ENCODE assay signal across 7 cellular contexts in the genomic region with DNA sequence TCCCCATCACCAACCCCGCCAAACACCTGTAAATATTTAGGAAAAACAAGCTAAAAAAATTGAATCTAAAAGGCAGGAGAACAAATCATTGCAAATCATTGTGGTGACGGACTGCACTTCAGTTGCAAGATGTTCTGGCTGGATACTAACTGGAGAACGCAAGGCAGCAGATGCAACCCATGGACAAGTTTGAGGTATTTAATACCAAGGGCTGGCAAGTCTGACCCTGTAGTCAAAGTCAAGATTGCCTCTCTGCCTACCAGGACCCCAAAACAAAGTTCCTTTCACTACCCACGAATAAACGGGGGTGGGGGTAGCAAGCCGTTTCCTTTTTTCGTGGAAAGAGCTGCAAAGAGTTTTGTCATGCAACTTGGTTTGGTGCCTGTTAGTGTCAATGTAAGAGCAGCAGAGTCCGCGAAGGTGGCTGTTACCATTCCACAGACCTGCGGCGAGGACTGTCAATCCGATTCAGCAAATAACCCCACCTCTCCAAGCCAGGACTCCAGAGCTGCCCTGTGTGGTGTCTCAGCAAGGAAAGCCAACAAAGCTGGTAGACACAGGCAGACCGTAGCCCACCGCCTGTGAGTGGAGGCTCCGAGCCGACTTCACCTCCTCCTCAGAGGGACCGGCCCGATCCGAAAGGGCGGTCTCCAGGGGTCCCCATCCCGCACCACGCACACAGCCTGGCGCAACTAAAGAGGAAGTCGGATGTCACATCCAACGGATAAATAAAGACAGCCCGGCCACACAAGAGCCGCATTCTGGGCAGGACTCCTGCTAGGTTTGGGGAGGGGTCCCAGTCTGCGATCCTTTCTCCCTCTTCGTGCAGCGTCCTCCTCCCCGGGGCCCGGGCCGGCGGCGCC. TPM values are rescaled to one million over a fixed set of nuclear protein-coding genes. Genes with fewer than 3 reads are reported as not detected.
A peak's percentile ranks its signal among the peaks of the same experiment; 100 is the strongest.
DNase-seq lines count a peak whose midpoint lies in the region; FAIRE-seq and TF ChIP-seq lines count a peak whose summit lies in the region.

No MANE protein-coding gene starts in this region.

- peaks cover 4% of the 10 kb centered on the region for H3K36me3 Mint-ChIP-seq in endothelial cell (ENCODE audit: low read depth, unreplicated experiment)

- DNase-seq in GM18507 (ENCODE audit: extremely low spot score, insufficient read length, low read depth): no peak
- no peak for DNase-seq in MG63
- peak; percentile 86 for DNase-seq in activated CD8-positive, alpha-beta memory T cell treated with anti-CD3 and anti-CD28 coated beads for 24 hours
- DNase-seq in endothelial cell (ENCODE audit: low spot score): peak; percentile 26
- DNase-seq in HT-29 (ENCODE audit: low spot score): no peak

- peaks cover 32% of the 10 kb centered on the region for H3K4me1 Mint-ChIP-seq in endothelial cell (ENCODE audit: unreplicated experiment)

- H3K9ac ChIP-seq in muscle layer of colon (ENCODE audit: low read length): peak overlapping the region; percentile 86
- H3K9ac ChIP-seq in subcutaneous abdominal adipose tissue (ENCODE audit: low read length in 5 of 5): peak overlapping the region; percentile 26 to 85 (median 80)

- H3K27me3 Mint-ChIP-seq in endothelial cell (ENCODE audit: unreplicated experiment): peaks cover 11% of the 10 kb centered on the region

- H3K4me1 ChIP-seq in muscle layer of colon (ENCODE audit: insufficient read depth, low read length) (peaks cover 24% of the 10 kb centered on the region), subcutaneous abdominal adipose tissue (ENCODE audit: control insufficient read depth in 5 of 5, insufficient read depth in 5 of 5, low read length in 5 of 5) (peaks cover 1 to 39% (median 29%) of the 10 kb centered on the region in 5 donors)

- peak overlapping the region; percentile 49 for H3K4me3 Mint-ChIP-seq in endothelial cell (ENCODE audit: unreplicated experiment)

- TF ChIP-seq CTCF in endothelial cell (IDR thresholded peaks at IDR 0.05; ENCODE audit: unreplicated experiment): no peak

- H3K9me3 Mint-ChIP-seq in endothelial cell (ENCODE audit: unreplicated experiment): no peaks in the 10 kb centered on the region

- no peaks in the 10 kb centered on the region for H3K27me3 ChIP-seq in MG63
- H3K27me3 ChIP-seq in muscle layer of colon (ENCODE audit: control insufficient read depth in 1 of 2, insufficient read depth in 2 of 2, low read length in 2 of 2): no peaks in the 10 kb centered on the region
- H3K27me3 ChIP-seq in subcutaneous abdominal adipose tissue (ENCODE audit: control insufficient read depth in 5 of 5, insufficient read depth in 4 of 5, low read length in 5 of 5): no peaks in the 10 kb centered on the region

- H3K4me3 ChIP-seq in MG63 (peak overlapping the region; percentile 72), muscle layer of colon (ENCODE audit: low read depth in 1 of 2, low read length in 2 of 2) (peak overlapping the region; percentile 76 to 90), subcutaneous abdominal adipose tissue (ENCODE audit: low read depth in 1 of 5, low read length in 5 of 5) (peak overlapping the region; percentile 75 to 91 (median 83))

- H3K27ac ChIP-seq in muscle layer of colon (ENCODE audit: low read depth, low read length) (peak overlapping the region; percentile 82), subcutaneous abdominal adipose tissue (ENCODE audit: low read depth, low read length) (peak overlapping the region; percentile 37)

- FAIRE-seq in GM18507 (lab: Jason Lieb, UNC): peak; percentile 79

- H3K36me3 ChIP-seq in MG63 (no peaks in the 10 kb centered on the region), muscle layer of colon (ENCODE audit: insufficient read depth, low read length) (no peaks in the 10 kb centered on the region), subcutaneous abdominal adipose tissue (ENCODE audit: control insufficient read depth in 5 of 5, insufficient read depth in 5 of 5, low read length in 5 of 5) (no peaks in the 10 kb centered on the region)

- H3K9me3 ChIP-seq in MG63 (no peaks in the 10 kb centered on the region), muscle layer of colon (ENCODE audit: low read length) (no peaks in the 10 kb centered on the region), subcutaneous abdominal adipose tissue (ENCODE audit: control insufficient read depth in 5 of 5, low read length in 5 of 5) (no peaks in the 10 kb centered on the region)

- peak overlapping the region; percentile 75 for H3K27ac Mint-ChIP-seq in endothelial cell (ENCODE audit: unreplicated experiment)

RNA-seq across cellular contexts. Expression of gene ANKRD44, which starts 1.0 kb away (rescaled TPM):
- total RNA-seq in MG63 (2014; rRNA removed; shearing (Covaris generic); ENCODE audit: low replicate concordance): 0.66 and 5.9 TPM in 2 replicates
- 8.1 TPM for total RNA-seq in endothelial cell (ENCODE audit: unreplicated experiment)
- total RNA-seq in HT-29 (2014; rRNA removed; shearing (Covaris generic)): 1.9 and 2.8 TPM in 2 replicates

Comparison
In these comparisons a context has a peak if more than half of its experiments do, and no peak if none do; other contexts are left out.
1. DNase-seq: peak in activated CD8-positive, alpha-beta memory T cell treated with anti-CD3 and anti-CD28 coated beads for 24 hours (single experiment) and endothelial cell (single experiment); none in GM18507 (single experiment), MG63 (single experiment) and HT-29 (single experiment).
2. Peak in every context shown above with its lines, with median percentiles within 50 percentile points of each other: H3K4me3 ChIP-seq.